Comparison of ENCODE assay signal across 9 cellular contexts in the genomic region with DNA sequence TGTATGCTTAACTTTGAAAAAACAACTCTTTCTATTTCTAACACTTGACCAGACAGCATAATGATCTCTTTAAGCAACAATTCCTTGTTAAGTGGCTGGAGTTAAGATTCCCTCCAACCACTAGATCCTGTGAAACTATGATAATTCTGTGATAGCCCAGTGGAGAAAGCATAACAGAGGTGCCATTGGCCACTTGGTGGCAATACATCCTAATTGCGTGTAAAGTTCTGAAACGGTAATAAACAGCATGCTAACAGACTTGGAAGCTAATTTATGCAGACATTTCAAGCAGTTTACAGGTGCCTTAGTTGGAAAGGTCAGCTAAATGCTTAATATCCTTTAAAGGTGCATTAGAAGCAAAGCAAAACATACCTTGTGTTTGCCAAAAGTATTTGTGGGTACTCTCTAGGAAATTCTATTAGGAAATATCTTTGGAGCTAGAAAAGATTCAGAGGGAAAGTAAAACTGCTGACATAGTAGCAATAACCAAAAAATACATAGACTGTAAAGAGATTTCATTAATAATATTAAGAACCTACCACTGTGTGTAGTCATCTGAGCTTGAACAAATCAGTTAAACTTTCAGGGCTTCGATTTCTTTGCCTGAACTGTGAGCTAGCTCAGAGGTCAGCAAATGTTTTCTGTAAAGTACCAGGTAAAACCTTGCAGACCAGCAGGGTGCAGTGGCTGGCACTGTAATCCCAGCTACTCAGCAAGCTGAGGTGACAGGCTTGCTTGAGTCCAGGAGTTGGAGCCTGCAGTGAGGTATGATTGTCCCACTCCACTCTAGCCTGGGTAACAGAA. TPM values are rescaled to one million over a fixed set of nuclear protein-coding genes. Genes with fewer than 3 reads are reported as not detected.
DNase-seq lines count a peak whose midpoint lies in the region; ATAC-seq, FAIRE-seq and TF ChIP-seq lines count a peak whose summit lies in the region.
"Had no signal": no experiment of that assay in that cellular context is flagged by ENCODE, and none has a peak within 500 bp of the region (broad histone marks: within the 10 kb centered on the region; RNA-seq: fewer than 3 reads in every experiment).

No MANE protein-coding gene starts in this region.

- ATAC-seq in GM18867 (IDR thresholded peaks at IDR 0.05; ENCODE audit: unreplicated experiment) (peak; percentile 55), HG03196 (IDR thresholded peaks at IDR 0.05; ENCODE audit: unreplicated experiment) (no peak)

- DNase-seq in D721Med (ENCODE audit: insufficient read length, low spot score) (no peak), PC-9 (peak; percentile 24 to 41), islet precursor cell (peak; percentile 67), posterior vena cava (ENCODE audit: low spot score) (no peak), tibial artery (no peak)
- no peak for DNase-seq in central memory CD4-positive, alpha-beta T cell
- DNase-seq: MG63 had no signal

- POLR2A ChIA-PET in PC-9 (lab: Charles Lee; ENCODE audit: unreplicated experiment), result interaction anchor here (0.5 to 0.6 kb wide), 2 partner anchors 53 to 57 kb away, joined by 3 read pairs; no protein-coding TSS in a partner anchor

- H3K4me3 ChIP-seq in PC-9 (no peak overlapping the region), tibial artery (no peak overlapping the region)
- H3K4me3 ChIP-seq: MG63 had no signal

- H3K4me2 ChIP-seq in PC-9, result peak overlapping the region; percentile 57

- no peaks in the 10 kb centered on the region; the same call in 1 of the 2 replicates for H4K20me1 ChIP-seq in PC-9 (ENCODE audit: insufficient read depth)

- peaks cover 4% of the 10 kb centered on the region; the same call in 1 of the 2 replicates for H3K9me3 ChIP-seq in PC-9 (ENCODE audit: insufficient read depth, low read depth)
- no peaks in the 10 kb centered on the region for H3K9me3 ChIP-seq in tibial artery
- H3K9me3 ChIP-seq: MG63 had no signal

- H3K27me3 ChIP-seq in PC-9 (ENCODE audit: insufficient read depth, low read depth) (no peaks in the 10 kb centered on the region), tibial artery (no peaks in the 10 kb centered on the region)
- H3K27me3 ChIP-seq: MG63 had no signal

- no TSS peak for BruUV-seq in PC-9 (replicated peaks; lab: Mats Ljungman, UMichigan)

- CTCF ChIA-PET in PC-9 (lab: Charles Lee), result interaction anchor here (0.6 to 1.3 kb wide), 7 partner anchors 51 to 1501 kb away, joined by 3 to 7 read pairs (median 3); a partner anchor contains a TSS

- H3K36me3 ChIP-seq in PC-9 (ENCODE audit: low read depth), result no peaks in the 10 kb centered on the region
- no peaks in the 10 kb centered on the region for H3K36me3 ChIP-seq in tibial artery
- H3K36me3 ChIP-seq: MG63 had no signal

- intact Hi-C loops in PC-9 (cut with micrococcal nuclease; ENCODE audit: unreplicated experiment), result loop anchor here (1.0 kb wide), 2 partner anchors 50 to 78 kb away; a partner anchor contains a TSS
- intact Hi-C loops in posterior vena cava (cut with DNase I), result no loop called here
- intact Hi-C loops in tibial artery (cut with DNase I; ENCODE audit: low total_unique reads), result no loop called here

- no peak for FAIRE-seq in D721Med (lab: Jason Lieb, UNC)

- H3K79me2 ChIP-seq in PC-9 (ENCODE audit: low read depth), result no peaks in the 10 kb centered on the region

- H3F3A ChIP-seq in PC-9 (ENCODE audit: insufficient read depth, low read depth), result no peaks in the 10 kb centered on the region

- no peak overlapping the region for H3K27ac ChIP-seq in PC-9
- H3K27ac ChIP-seq in tibial artery, result no peak overlapping the region

- no peaks in the 10 kb centered on the region for H3K9me2 ChIP-seq in PC-9 (ENCODE audit: insufficient read depth)

- peak; percentile 41 for TF ChIP-seq CTCF in D721Med (IDR thresholded peaks at IDR 0.05; ENCODE audit: insufficient read depth, missing control alignments)
- peak; percentile 53 for TF ChIP-seq CTCF in PC-9 (conservative IDR thresholded peaks at IDR 0.05)
- no peak for TF ChIP-seq CTCF in tibial artery (IDR thresholded peaks at IDR 0.05)

- no peak overlapping the region for H2AFZ ChIP-seq in PC-9

- peaks cover 16% of the 10 kb centered on the region for H3K4me1 ChIP-seq in PC-9 (replicated peaks; ENCODE audit: insufficient read depth)
- H3K4me1 ChIP-seq in tibial artery, result peaks cover 0 to 6% (median 0%) of the 10 kb centered on the region in 4 donors

RNA-seq across cellular contexts. Expression of a gene that starts 19.0 kb away (rescaled TPM):
- total RNA-seq in PC-9 (2021) (16.8 and 18.0 TPM in 2 replicates), posterior vena cava (1 to 10 TPM; 3.5 to 9.7 TPM)

Comparison
In these comparisons a context has a peak if more than half of its experiments do, and no peak if none do; other contexts are left out.
1. DNase-seq: peak in PC-9 (2 of 2) and islet precursor cell (single experiment); none in D721Med (single experiment), posterior vena cava (single experiment), tibial artery (0 of 2) and central memory CD4-positive, alpha-beta T cell (single experiment).
2. CTCF ChIP-seq: peak in D721Med (single experiment) and PC-9 (single experiment); none in tibial artery (0 of 2).